9 cellular contexts compared by ENCODE assay signal in the genomic region with DNA sequence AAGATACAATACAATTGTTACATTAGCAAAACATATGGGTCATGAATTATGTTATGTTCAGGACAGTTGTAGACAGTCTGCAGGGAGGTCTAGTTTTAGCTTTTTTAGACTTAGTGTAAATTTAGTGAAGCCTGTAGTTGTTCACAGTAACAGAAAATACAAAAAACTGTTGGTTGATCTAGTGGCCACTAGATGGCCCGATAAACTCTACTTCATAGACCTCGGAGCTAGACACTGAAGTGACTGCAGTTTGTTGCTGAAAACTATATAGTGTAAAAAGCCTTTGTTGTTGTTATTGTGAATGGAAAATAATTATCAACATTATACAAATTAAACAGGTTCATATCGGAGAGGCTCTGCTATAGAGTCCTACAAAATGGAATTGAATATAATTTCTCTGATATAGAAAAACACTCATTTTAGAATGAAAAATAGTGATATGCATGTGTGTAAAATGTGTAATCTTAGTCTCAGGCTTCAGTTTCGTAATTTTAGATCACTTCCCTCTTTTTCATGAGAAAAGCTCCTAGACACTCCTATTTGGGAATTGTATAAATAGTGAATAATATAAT. TPM values are rescaled to one million over a fixed set of nuclear protein-coding genes. Genes with fewer than 3 reads are reported as not detected.
A peak's percentile ranks its signal among the peaks of the same experiment; 100 is the strongest.
DNase-seq lines count a peak whose midpoint lies in the region; ATAC-seq and TF ChIP-seq lines count a peak whose summit lies in the region.
"Had no signal": no experiment of that assay in that cellular context is flagged by ENCODE, and none has a peak within 500 bp of the region (broad histone marks: within the 10 kb centered on the region; RNA-seq: fewer than 3 reads in every experiment).

No MANE protein-coding gene starts in this region.

- intact Hi-C loops in posterior vena cava (cut with DNase I) = no loop called here

- POLR2A ChIA-PET in AG04450 (lab: Yijun Ruan, JAX) = no interaction called here

- H3K36me3 ChIP-seq in iPS-20b (ENCODE audit: insufficient read depth, low read depth, low read length) = no peaks in the 10 kb centered on the region
- H3K36me3 ChIP-seq: ascending aorta had no signal

- TF ChIP-seq CTCF in AG04450 (IDR thresholded peaks at IDR 0.05; ENCODE audit: low read depth, low read length) = peak; percentile 54

- H3K4me3 ChIP-seq in AG04450 (ENCODE audit: low read depth, low read length) (no peak overlapping the region), iPS-20b (ENCODE audit: low read length) (peak overlapping the region; percentile 44; the same call in 1 of the 2 replicates)
- H3K4me3 ChIP-seq: ascending aorta had no signal

- no peak overlapping the region for H3K27ac ChIP-seq in AG04450 (ENCODE audit: low read depth, low read length)
- no peak overlapping the region for H3K27ac ChIP-seq in iPS-20b (ENCODE audit: low read length)
- H3K27ac ChIP-seq: ascending aorta had no signal

- no peaks in the 10 kb centered on the region for H3K4me1 ChIP-seq in iPS-20b (ENCODE audit: insufficient read depth, low read length)
- H3K4me1 ChIP-seq: ascending aorta had no signal

- peaks cover 10% of the 10 kb centered on the region for H3K9me3 ChIP-seq in AG04450 (ENCODE audit: control insufficient read depth, insufficient read depth, low read length)
- peaks cover 28% of the 10 kb centered on the region; the same call in 1 of the 2 replicates for H3K9me3 ChIP-seq in iPS-20b (ENCODE audit: insufficient read depth, low read depth, low read length)
- H3K9me3 ChIP-seq: ascending aorta had no signal

- ATAC-seq in HG02759 (IDR thresholded peaks at IDR 0.05; ENCODE audit: unreplicated experiment) (peak; percentile 47), HG03280 (IDR thresholded peaks at IDR 0.05; ENCODE audit: unreplicated experiment) (no peak)

- DNase-seq in AG04450 (ENCODE audit: low read depth, low spot score) (no peak), RPMI7951 (ENCODE audit: low read depth) (peak; percentile 5), T-helper 1 cell (no peak), posterior vena cava (ENCODE audit: low spot score) (no peak)
- DNase-seq in stimulated activated CD4-positive, alpha-beta T cell treated with anti-CD3 and anti-CD28 coated beads, Interleukin-2, amount 100 ng/mL, for 48 hours = no peak

- H3K27me3 ChIP-seq in AG04450 (ENCODE audit: control insufficient read depth, insufficient read depth, low read length) = no peaks in the 10 kb centered on the region
- H3K27me3 ChIP-seq in iPS-20b (ENCODE audit: insufficient read depth, low read length) = peaks cover 74% of the 10 kb centered on the region
- H3K27me3 ChIP-seq: ascending aorta had no signal

- H3K9ac ChIP-seq in iPS-20b (ENCODE audit: low read depth, low read length) = no peak overlapping the region

- CTCF ChIA-PET in AG04450 (lab: Charles Lee) = interaction anchor here (0.5 to 1.5 kb wide), 4 partner anchors 10 to 249 kb away, joined by 3 to 5 read pairs (median 4); no protein-coding TSS in a partner anchor

RNA-seq across cellular contexts. Expression of a gene that starts 18.3 kb away (rescaled TPM):
- polyA plus RNA-seq in AG04450 (2011; rRNA removed) = 0.12 and 0.20 TPM in 2 replicates
- 0.43 and 0.69 TPM in 2 replicates for polyA minus RNA-seq in AG04450 (2011; rRNA and poly(A)+ RNA removed)
- total RNA-seq in RPMI7951 (2014; rRNA removed; shearing (Covaris generic)) = not detected in 2 replicates
- under 1 TPM; 0.05 to 0.32 TPM for total RNA-seq in posterior vena cava

RNA-seq across cellular contexts. Expression of a gene that starts 57.8 kb away (rescaled TPM):
- polyA plus RNA-seq in AG04450 (2011; rRNA removed) = 57.3 and 64.8 TPM in 2 replicates
- polyA minus RNA-seq in AG04450 (2011; rRNA and poly(A)+ RNA removed) = 13.6 and 14.4 TPM in 2 replicates
- 24.0 and 30.2 TPM in 2 replicates for total RNA-seq in RPMI7951 (2014; rRNA removed; shearing (Covaris generic))
- 10 to 100 TPM; 40.7 to 55.3 TPM for total RNA-seq in posterior vena cava
